ENCODE assay signal across 1 cellular context in the genomic region with DNA sequence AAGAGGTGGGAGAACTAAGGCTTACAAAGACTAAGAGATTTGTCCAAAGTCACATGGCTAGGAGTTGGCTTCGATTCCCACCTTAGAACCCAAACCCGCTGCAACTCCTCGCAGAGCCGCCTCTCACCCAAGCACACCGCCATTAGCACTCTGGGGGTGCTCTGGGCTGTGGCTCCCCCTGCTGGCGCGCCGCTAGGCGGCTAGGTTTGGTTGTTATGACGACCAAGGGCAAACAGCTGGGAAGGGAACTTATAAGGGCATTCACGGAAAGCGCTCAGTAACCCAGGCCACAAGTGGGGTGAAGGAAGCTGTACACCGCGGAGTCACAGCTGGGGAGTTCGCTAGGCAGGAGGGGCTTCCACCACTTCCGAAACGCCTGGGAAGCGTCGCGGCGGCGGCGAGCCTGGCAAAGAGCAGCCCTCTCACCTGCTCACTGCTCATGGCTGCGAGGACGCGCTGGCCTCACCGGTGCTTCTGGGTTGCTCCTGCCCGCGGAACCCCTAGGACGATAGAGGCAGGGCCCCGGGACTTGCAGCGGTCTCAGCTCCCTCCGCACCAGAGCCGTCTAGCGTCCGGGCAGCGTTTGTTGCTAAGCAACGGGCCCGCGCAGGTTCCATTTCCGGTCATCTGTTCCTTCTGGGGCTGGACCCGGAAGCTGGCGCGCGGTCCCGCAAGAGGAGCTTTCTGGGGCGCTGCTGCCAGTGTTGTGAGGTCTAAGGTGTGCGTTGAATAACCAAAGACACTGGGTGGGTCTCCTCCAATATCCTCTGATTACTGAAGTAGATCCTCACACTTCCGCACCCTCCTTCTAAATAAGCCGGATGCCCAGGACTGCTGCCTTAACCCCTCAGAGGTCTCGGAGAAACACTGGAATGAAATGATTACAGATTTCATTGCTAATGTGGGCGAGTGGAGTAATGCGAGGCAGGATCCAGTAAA.
TF ChIP-seq lines count a peak whose summit lies in the region.

A gene (minus strand): TSS at position 567 of the 939 bp plus-strand sequence. CDS start 126 bp downstream, at position 441.

TF ChIP-seq in K562, 482 proteins besides CTCF, POLR2A, EP300 and RAD21 (continued from another document and continues in another):
- TF ChIP-seq FOXK2 (conservative IDR thresholded peaks at IDR 0.05 in 1 of 2, IDR thresholded peaks at IDR 0.05 in 1 of 2; ENCODE audit: low read depth in 2 of 2) (no peak), HDAC3 (IDR thresholded peaks at IDR 0.05; ENCODE audit: borderline replicate concordance, partially characterized antibody) (no peak), ILK (tag; IDR thresholded peaks at IDR 0.05; ENCODE audit: borderline replicate concordance, low read depth) (no peak), SP1 (CRISPR knock-in tag; IDR thresholded peaks at IDR 0.05) (no peak; the same call in 1 of the 2 replicates), MAFK (IDR thresholded peaks at IDR 0.05; ENCODE audit: low read length) (no peak), POLR3G (IDR thresholded peaks at IDR 0.05; ENCODE audit: extremely low read depth, insufficient read length, insufficient replicate concordance) (no peak), NFE2L1 (tag; IDR thresholded peaks at IDR 0.05; ENCODE audit: borderline replicate concordance, low read depth) (no peak), HLTF (IDR thresholded peaks at IDR 0.05) (no peak), ZNF217 (CRISPR knock-in tag; IDR thresholded peaks at IDR 0.05) (no peak), ZC3H8 (IDR thresholded peaks at IDR 0.05) (no peak), SMAD2 (IDR thresholded peaks at IDR 0.05; ENCODE audit: low read depth, low read length) (no peak), ETS2 (tag; IDR thresholded peaks at IDR 0.05; ENCODE audit: borderline replicate concordance, poor library complexity, severe bottlenecking) (no peak), YY1 (IDR thresholded peaks at IDR 0.05; ENCODE audit: borderline replicate concordance in 1 of 3, control insufficient read depth in 1 of 3, extremely low read depth in 1 of 3, insufficient read depth in 3 of 3, insufficient read length in 1 of 3, insufficient replicate concordance in 2 of 3, low read depth in 1 of 3, low read length in 2 of 3) (peak; percentile 39 to 94 (median 90)), ETV5 (CRISPR knock-in tag; IDR thresholded peaks at IDR 0.05; ENCODE audit: low read depth) (peak; percentile 56; the same call in 1 of the 2 replicates), GTF2A2 (tag; IDR thresholded peaks at IDR 0.05) (no peak), HDAC6 (IDR thresholded peaks at IDR 0.05; ENCODE audit: low read depth, low read length) (no peak), STAT5B (CRISPR knock-in tag; IDR thresholded peaks at IDR 0.05) (no peak), ZBED1 (IDR thresholded peaks at IDR 0.05) (no peak), KLF13 (tag; IDR thresholded peaks at IDR 0.05; ENCODE audit: borderline replicate concordance, low read depth) (no peak), ZNF134 (CRISPR knock-in tag; conservative IDR thresholded peaks at IDR 0.05) (no peak), SMARCE1 (IDR thresholded peaks at IDR 0.05) (no peak), KAT7 (CRISPR knock-in tag; IDR thresholded peaks at IDR 0.05; ENCODE audit: borderline replicate concordance) (peak; percentile 49; the same call in 1 of the 2 replicates), NEUROD1 (IDR thresholded peaks at IDR 0.05; ENCODE audit: borderline replicate concordance, low read depth, low read length, partially characterized antibody) (peak; percentile 37), MTA2 (IDR thresholded peaks at IDR 0.05; ENCODE audit: low read depth) (no peak), TARDBP (IDR thresholded peaks at IDR 0.05) (no peak), CBFA2T3 (IDR thresholded peaks at IDR 0.05) (no peak), ZFP30 (CRISPR knock-in tag; IDR thresholded peaks at IDR 0.05; ENCODE audit: borderline replicate concordance) (no peak), HDAC8 (tag; IDR thresholded peaks at IDR 0.05) (0 out of 2 replicates have a peak, but pooled peaks have one; percentile 26)
- TF ChIP-seq, protein P1, sequence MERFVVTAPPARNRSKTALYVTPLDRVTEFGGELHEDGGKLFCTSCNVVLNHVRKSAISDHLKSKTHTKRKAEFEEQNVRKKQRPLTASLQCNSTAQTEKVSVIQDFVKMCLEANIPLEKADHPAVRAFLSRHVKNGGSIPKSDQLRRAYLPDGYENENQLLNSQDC (CRISPR knock-in tag; IDR thresholded peaks at IDR 0.05), result no peak
- TF ChIP-seq, protein P2, sequence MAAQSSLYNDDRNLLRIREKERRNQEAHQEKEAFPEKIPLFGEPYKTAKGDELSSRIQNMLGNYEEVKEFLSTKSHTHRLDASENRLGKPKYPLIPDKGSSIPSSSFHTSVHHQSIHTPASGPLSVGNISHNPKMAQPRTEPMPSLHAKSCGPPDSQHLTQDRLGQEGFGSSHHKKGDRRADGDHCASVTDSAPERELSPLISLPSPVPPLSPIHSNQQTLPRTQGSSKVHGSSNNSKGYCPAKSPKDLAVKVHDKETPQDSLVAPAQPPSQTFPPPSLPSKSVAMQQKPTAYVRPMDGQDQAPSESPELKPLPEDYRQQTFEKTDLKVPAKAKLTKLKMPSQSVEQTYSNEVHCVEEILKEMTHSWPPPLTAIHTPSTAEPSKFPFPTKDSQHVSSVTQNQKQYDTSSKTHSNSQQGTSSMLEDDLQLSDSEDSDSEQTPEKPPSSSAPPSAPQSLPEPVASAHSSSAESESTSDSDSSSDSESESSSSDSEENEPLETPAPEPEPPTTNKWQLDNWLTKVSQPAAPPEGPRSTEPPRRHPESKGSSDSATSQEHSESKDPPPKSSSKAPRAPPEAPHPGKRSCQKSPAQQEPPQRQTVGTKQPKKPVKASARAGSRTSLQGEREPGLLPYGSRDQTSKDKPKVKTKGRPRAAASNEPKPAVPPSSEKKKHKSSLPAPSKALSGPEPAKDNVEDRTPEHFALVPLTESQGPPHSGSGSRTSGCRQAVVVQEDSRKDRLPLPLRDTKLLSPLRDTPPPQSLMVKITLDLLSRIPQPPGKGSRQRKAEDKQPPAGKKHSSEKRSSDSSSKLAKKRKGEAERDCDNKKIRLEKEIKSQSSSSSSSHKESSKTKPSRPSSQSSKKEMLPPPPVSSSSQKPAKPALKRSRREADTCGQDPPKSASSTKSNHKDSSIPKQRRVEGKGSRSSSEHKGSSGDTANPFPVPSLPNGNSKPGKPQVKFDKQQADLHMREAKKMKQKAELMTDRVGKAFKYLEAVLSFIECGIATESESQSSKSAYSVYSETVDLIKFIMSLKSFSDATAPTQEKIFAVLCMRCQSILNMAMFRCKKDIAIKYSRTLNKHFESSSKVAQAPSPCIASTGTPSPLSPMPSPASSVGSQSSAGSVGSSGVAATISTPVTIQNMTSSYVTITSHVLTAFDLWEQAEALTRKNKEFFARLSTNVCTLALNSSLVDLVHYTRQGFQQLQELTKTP (IDR thresholded peaks at IDR 0.05; ENCODE audit: low read depth in 1 of 2, partially characterized antibody in 2 of 2), result no peak
- TF ChIP-seq, protein P3, sequence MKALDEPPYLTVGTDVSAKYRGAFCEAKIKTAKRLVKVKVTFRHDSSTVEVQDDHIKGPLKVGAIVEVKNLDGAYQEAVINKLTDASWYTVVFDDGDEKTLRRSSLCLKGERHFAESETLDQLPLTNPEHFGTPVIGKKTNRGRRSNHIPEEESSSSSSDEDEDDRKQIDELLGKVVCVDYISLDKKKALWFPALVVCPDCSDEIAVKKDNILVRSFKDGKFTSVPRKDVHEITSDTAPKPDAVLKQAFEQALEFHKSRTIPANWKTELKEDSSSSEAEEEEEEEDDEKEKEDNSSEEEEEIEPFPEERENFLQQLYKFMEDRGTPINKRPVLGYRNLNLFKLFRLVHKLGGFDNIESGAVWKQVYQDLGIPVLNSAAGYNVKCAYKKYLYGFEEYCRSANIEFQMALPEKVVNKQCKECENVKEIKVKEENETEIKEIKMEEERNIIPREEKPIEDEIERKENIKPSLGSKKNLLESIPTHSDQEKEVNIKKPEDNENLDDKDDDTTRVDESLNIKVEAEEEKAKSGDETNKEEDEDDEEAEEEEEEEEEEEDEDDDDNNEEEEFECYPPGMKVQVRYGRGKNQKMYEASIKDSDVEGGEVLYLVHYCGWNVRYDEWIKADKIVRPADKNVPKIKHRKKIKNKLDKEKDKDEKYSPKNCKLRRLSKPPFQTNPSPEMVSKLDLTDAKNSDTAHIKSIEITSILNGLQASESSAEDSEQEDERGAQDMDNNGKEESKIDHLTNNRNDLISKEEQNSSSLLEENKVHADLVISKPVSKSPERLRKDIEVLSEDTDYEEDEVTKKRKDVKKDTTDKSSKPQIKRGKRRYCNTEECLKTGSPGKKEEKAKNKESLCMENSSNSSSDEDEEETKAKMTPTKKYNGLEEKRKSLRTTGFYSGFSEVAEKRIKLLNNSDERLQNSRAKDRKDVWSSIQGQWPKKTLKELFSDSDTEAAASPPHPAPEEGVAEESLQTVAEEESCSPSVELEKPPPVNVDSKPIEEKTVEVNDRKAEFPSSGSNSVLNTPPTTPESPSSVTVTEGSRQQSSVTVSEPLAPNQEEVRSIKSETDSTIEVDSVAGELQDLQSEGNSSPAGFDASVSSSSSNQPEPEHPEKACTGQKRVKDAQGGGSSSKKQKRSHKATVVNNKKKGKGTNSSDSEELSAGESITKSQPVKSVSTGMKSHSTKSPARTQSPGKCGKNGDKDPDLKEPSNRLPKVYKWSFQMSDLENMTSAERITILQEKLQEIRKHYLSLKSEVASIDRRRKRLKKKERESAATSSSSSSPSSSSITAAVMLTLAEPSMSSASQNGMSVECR (CRISPR knock-in tag; IDR thresholded peaks at IDR 0.05), result peak; percentile 97
- TF ChIP-seq, protein P4, sequence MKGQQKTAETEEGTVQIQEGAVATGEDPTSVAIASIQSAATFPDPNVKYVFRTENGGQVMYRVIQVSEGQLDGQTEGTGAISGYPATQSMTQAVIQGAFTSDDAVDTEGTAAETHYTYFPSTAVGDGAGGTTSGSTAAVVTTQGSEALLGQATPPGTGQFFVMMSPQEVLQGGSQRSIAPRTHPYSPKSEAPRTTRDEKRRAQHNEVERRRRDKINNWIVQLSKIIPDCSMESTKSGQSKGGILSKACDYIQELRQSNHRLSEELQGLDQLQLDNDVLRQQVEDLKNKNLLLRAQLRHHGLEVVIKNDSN (CRISPR knock-in tag; IDR thresholded peaks at IDR 0.05), result peak; percentile 67
- TF ChIP-seq, protein P5, sequence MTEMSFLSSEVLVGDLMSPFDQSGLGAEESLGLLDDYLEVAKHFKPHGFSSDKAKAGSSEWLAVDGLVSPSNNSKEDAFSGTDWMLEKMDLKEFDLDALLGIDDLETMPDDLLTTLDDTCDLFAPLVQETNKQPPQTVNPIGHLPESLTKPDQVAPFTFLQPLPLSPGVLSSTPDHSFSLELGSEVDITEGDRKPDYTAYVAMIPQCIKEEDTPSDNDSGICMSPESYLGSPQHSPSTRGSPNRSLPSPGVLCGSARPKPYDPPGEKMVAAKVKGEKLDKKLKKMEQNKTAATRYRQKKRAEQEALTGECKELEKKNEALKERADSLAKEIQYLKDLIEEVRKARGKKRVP (CRISPR knock-in tag; IDR thresholded peaks at IDR 0.05), result no peak
- TF ChIP-seq, protein P6, sequence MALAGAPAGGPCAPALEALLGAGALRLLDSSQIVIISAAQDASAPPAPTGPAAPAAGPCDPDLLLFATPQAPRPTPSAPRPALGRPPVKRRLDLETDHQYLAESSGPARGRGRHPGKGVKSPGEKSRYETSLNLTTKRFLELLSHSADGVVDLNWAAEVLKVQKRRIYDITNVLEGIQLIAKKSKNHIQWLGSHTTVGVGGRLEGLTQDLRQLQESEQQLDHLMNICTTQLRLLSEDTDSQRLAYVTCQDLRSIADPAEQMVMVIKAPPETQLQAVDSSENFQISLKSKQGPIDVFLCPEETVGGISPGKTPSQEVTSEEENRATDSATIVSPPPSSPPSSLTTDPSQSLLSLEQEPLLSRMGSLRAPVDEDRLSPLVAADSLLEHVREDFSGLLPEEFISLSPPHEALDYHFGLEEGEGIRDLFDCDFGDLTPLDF (CRISPR knock-in tag; IDR thresholded peaks at IDR 0.05), result no peak
- TF ChIP-seq, protein P7, sequence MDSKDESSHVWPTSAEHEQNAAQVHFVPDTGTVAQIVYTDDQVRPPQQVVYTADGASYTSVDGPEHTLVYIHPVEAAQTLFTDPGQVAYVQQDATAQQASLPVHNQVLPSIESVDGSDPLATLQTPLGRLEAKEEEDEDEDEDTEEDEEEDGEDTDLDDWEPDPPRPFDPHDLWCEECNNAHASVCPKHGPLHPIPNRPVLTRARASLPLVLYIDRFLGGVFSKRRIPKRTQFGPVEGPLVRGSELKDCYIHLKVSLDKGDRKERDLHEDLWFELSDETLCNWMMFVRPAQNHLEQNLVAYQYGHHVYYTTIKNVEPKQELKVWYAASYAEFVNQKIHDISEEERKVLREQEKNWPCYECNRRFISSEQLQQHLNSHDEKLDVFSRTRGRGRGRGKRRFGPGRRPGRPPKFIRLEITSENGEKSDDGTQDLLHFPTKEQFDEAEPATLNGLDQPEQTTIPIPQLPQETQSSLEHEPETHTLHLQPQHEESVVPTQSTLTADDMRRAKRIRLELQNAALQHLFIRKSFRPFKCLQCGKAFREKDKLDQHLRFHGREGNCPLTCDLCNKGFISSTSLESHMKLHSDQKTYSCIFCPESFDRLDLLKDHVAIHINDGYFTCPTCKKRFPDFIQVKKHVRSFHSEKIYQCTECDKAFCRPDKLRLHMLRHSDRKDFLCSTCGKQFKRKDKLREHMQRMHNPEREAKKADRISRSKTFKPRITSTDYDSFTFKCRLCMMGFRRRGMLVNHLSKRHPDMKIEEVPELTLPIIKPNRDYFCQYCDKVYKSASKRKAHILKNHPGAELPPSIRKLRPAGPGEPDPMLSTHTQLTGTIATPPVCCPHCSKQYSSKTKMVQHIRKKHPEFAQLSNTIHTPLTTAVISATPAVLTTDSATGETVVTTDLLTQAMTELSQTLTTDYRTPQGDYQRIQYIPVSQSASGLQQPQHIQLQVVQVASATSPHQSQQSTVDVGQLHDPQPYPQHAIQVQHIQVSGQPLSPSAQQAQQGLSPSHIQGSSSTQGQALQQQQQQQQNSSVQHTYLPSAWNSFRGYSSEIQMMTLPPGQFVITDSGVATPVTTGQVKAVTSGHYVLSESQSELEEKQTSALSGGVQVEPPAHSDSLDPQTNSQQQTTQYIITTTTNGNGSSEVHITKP (IDR thresholded peaks at IDR 0.05; ENCODE audit: partially characterized antibody), result no peak
- TF ChIP-seq, protein P8, sequence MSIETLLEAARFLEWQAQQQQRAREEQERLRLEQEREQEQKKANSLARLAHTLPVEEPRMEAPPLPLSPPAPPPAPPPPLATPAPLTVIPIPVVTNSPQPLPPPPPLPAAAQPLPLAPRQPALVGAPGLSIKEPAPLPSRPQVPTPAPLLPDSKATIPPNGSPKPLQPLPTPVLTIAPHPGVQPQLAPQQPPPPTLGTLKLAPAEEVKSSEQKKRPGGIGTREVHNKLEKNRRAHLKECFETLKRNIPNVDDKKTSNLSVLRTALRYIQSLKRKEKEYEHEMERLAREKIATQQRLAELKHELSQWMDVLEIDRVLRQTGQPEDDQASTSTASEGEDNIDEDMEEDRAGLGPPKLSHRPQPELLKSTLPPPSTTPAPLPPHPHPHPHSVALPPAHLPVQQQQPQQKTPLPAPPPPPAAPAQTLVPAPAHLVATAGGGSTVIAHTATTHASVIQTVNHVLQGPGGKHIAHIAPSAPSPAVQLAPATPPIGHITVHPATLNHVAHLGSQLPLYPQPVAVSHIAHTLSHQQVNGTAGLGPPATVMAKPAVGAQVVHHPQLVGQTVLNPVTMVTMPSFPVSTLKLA (conservative IDR thresholded peaks at IDR 0.05), result peak; percentile 46 to 74; a peak in 3 of 4 replicates
- TF ChIP-seq, protein P9, sequence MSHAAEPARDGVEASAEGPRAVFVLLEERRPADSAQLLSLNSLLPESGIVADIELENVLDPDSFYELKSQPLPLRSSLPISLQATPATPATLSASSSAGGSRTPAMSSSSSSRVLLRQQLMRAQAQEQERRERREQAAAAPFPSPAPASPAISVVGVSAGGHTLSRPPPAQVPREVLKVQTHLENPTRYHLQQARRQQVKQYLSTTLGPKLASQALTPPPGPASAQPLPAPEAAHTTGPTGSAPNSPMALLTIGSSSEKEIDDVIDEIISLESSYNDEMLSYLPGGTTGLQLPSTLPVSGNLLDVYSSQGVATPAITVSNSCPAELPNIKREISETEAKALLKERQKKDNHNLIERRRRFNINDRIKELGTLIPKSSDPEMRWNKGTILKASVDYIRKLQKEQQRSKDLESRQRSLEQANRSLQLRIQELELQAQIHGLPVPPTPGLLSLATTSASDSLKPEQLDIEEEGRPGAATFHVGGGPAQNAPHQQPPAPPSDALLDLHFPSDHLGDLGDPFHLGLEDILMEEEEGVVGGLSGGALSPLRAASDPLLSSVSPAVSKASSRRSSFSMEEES (CRISPR knock-in tag; IDR thresholded peaks at IDR 0.05), result no peak
